8 cellular contexts compared by ENCODE assay signal in genomic region chr11:7251836-7252682, GRCh38. TPM values are rescaled to one million over a fixed set of nuclear protein-coding genes. Genes with fewer than 3 reads are reported as not detected.
DNase-seq lines count a peak whose midpoint lies in the region; ATAC-seq, FAIRE-seq and TF ChIP-seq lines count a peak whose summit lies in the region.

Gene SYT9, plus strand, starts transcription at chr11:7251904. Its CDS starts 283 bp downstream, at chr11:7252187.

- ATAC-seq in A549, result peak; percentile 90 to 97
- ATAC-seq in GM18907 (IDR thresholded peaks at IDR 0.05; ENCODE audit: unreplicated experiment), result peak; percentile 76
- peak; percentile 81 to 94 (median 88) for ATAC-seq in psoas muscle

- peaks cover 66% of the 10 kb centered on the region for H3K27me3 ChIP-seq in hepatocyte
- H3K27me3 ChIP-seq in psoas muscle (ENCODE audit: insufficient read depth in 3 of 3, low read length in 2 of 3), result peaks cover 3 to 25% (median 4%) of the 10 kb centered on the region in 3 donors

- TF ChIP-seq CTCF in A549 (IDR thresholded peaks at IDR 0.05), result no peak
- TF ChIP-seq CTCF in hepatocyte (IDR thresholded peaks at IDR 0.05; ENCODE audit: poor library complexity), result peak; percentile 2
- no peak for TF ChIP-seq CTCF in psoas muscle (IDR thresholded peaks at IDR 0.05)

- peak within 1 kb of the TSS; percentile 92 for H2AFZ ChIP-seq in hepatocyte

- no peak for TF ChIP-seq EP300 in A549 (IDR thresholded peaks at IDR 0.05)

- H3K27ac ChIP-seq in A549 (peak within 1 kb of the TSS in 1 of 2 experiments; percentile 40; a peak in 4 of 6 replicates), hepatocyte (no peak within 1 kb of the TSS), psoas muscle (no peak within 1 kb of the TSS)

- WGBS in A549 (ENCODE audit: missing lambda C conversion rate), result 11% methylated on average over 20 of the region's 84 CpGs
- under 1% methylated on average over 47 of the region's 84 CpGs for WGBS in hepatocyte (ENCODE audit: low lambda C conversion rate, missing lambda C conversion rate)
- 1% methylated on average over 59 to 84 of the region's 84 CpGs for WGBS in psoas muscle, 3 donors

- TF ChIP-seq RAD21 in A549 (conservative IDR thresholded peaks at IDR 0.05 in 1 of 2, IDR thresholded peaks at IDR 0.05 in 1 of 2), result no peak

- H3K4me1 ChIP-seq in A549, result no peaks in the 10 kb centered on the region
- peaks cover 9% of the 10 kb centered on the region for H3K4me1 ChIP-seq in hepatocyte (ENCODE audit: insufficient read depth)
- H3K4me1 ChIP-seq in psoas muscle, result peaks cover 9% of the 10 kb centered on the region

- no peaks in the 10 kb centered on the region for H3K79me2 ChIP-seq in hepatocyte

- peak; percentile 21 to 38 for DNase-seq in A549 (ENCODE audit: low read depth in 1 of 2, low spot score in 1 of 2)
- peak; percentile 22 for DNase-seq in NCI-H1105 (lab: John Stamatoyannopoulos, UW)
- DNase-seq in anterior cingulate cortex (lab: John Stamatoyannopoulos, UW), result peak in 55 of 58 donors; percentile 13 to 89 (median 72)
- peak; percentile 66 for DNase-seq in hepatocyte (ENCODE audit: low spot score)
- DNase-seq in psoas muscle, result peak; percentile 27 to 63
- DNase-seq in NCI-H1048 (lab: John Stamatoyannopoulos, UW), result no peak
- DNase-seq in foreskin melanocyte, result no peak

- CTCF ChIA-PET in A549 (lab: Yijun Ruan, JAX), result interaction anchor here (0.9 to 1.3 kb wide), 2 partner anchors 26 to 162 kb away, joined by 3 read pairs; no protein-coding TSS in a partner anchor

- H3K36me3 ChIP-seq in hepatocyte (replicated peaks; ENCODE audit: insufficient read depth, low read depth) (no peaks in the 10 kb centered on the region), psoas muscle (ENCODE audit: insufficient read depth in 1 of 2, low read depth in 1 of 2) (no peaks in the 10 kb centered on the region)

- TF ChIP-seq POLR2A in A549 (IDR thresholded peaks at IDR 0.05; ENCODE audit: low read length), result no peak

- no peaks in the 10 kb centered on the region for H3K9me2 ChIP-seq in hepatocyte (replicated peaks; ENCODE audit: insufficient read depth)

- H3K4me2 ChIP-seq in A549 (peak within 1 kb of the TSS; percentile 98), hepatocyte (peak within 1 kb of the TSS; percentile 93)

- POLR2A ChIA-PET in A549 (lab: Yijun Ruan, JAX), result no interaction called here

- FAIRE-seq in A549 (lab: Jason Lieb, UNC), result no peak

- H3K9me3 ChIP-seq in A549 (no peaks in the 10 kb centered on the region), hepatocyte (ENCODE audit: low read depth) (no peaks in the 10 kb centered on the region), psoas muscle (peaks cover 3% of the 10 kb centered on the region)

- intact Hi-C loops in psoas muscle (cut with DNase I), result no loop called here

- H4K20me1 ChIP-seq in hepatocyte (ENCODE audit: insufficient read depth, poor library complexity, severe bottlenecking), result no peaks in the 10 kb centered on the region

- H3K4me3 ChIP-seq in A549 (peak within 1 kb of the TSS; percentile 54), hepatocyte (peak within 1 kb of the TSS; percentile 62), psoas muscle (peak within 1 kb of the TSS; percentile 75)

TF ChIP-seq in A549, 52 proteins besides CTCF, POLR2A, EP300 and RAD21:
- no peak for TF ChIP-seq E2F6 (IDR thresholded peaks at IDR 0.05; ENCODE audit: borderline replicate concordance, low read depth)
- TF ChIP-seq PBX3 (IDR thresholded peaks at IDR 0.05), result no peak
- no peak for TF ChIP-seq ZC3H11A (IDR thresholded peaks at IDR 0.05)
- peak; percentile 23; the same call in 1 of the 2 replicates for TF ChIP-seq MAX (IDR thresholded peaks at IDR 0.05)
- no peak for TF ChIP-seq ZNF302 (CRISPR knock-in tag; IDR thresholded peaks at IDR 0.05)
- TF ChIP-seq HMGXB4 (CRISPR knock-in tag; IDR thresholded peaks at IDR 0.05; ENCODE audit: borderline replicate concordance), result no peak
- TF ChIP-seq USF2 (IDR thresholded peaks at IDR 0.05), result no peak
- TF ChIP-seq CHD2 (IDR thresholded peaks at IDR 0.05; ENCODE audit: low read length, partially characterized antibody), result no peak

RNA-seq across cellular contexts. Expression of gene SYT9, which starts in this region (rescaled TPM):
- polyA plus RNA-seq in A549 (2011; rRNA removed) (0.10 and 0.16 TPM in 2 replicates), A549 (2017; fragmentation: RNase III; extraction: RNeasy Plus Mini Kit Qiagen cat#74134 plus additional on column Dnase treatment) (0.03 to 0.04 TPM in 2 of 3 replicates, not detected in the other), hepatocyte (0.22 TPM in 1 of 2 replicates, not detected in the other), psoas muscle (under 1 TPM in 2 of 3 donors, not detected in 1; 0.03 TPM)
- polyA plus RNA-seq in A549 (2012; cell fraction: cytosol; rRNA removed), result 0.03 and 0.04 TPM in 2 replicates
- 0.05 TPM in 1 of 2 replicates, not detected in the other for polyA plus RNA-seq in A549 (2012; cell fraction: nucleus; rRNA removed)
- polyA minus RNA-seq in A549 (2011; rRNA and poly(A)+ RNA removed), result 0.29 and 0.33 TPM in 2 replicates
- total RNA-seq in hepatocyte (0.84 and 1.3 TPM in 2 replicates), psoas muscle (not detected)

Comparison
In these comparisons a context has a peak if more than half of its experiments do, and no peak if none do; other contexts are left out.
1. Peak in DNase-seq, ATAC-seq, H3K4me3 ChIP-seq and H3K4me2 ChIP-seq in A549; RNA of the gene not detected or under 1 TPM.
2. Peak in DNase-seq, ATAC-seq and H3K4me3 ChIP-seq in psoas muscle; RNA of the gene not detected or under 1 TPM.
3. DNase-seq: peak in NCI-H1105 (single experiment), anterior cingulate cortex (55 of 58) and hepatocyte (single experiment); none in NCI-H1048 (single experiment) and foreskin melanocyte (single experiment).
4. Peak in every context shown above with its lines, with median percentiles within 50 percentile points of each other: ATAC-seq and H3K4me3 ChIP-seq.